8 cellular contexts compared by ENCODE assay signal in the genomic region with DNA sequence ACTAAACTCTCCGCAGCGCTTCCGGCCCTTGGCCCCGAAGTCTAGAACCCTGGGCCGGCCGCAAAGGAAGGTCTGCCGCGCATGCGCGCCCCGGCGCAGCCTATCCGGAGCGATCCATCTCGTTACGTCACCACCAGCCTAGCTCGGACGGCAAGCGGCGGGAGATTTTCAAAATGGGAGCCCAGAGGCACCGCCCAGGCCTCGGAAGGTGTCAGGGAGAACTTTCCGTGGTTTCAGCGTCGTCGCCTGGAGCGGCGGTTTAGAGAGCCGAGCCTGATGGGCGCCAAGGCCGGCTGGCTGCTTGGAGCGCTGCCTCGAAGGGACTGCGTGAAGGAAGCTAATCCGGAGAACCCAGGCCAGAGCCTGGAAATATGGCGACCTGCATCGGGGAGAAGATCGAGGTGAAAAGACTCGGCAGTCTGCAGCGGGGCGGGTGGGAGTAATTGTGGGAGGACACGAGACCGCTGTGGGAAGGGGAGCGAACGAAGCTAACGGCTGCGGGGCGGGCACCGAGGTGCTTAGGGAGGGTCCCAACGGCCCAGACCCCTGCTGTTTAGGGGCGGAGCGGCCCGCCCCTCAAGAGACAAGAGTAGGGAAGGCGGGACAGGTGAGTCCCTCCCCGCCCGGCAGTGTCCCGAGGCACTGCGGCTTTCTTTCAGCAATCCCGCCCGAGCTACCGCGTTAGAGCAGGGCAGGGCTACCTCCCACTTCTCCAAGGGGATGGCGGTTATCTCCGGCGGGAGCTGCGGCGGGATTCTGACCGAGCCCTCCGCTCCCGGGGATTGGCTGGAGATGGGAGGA. TPM values are rescaled to one million over a fixed set of nuclear protein-coding genes. Genes with fewer than 3 reads are reported as not detected.
DNase-seq lines count a peak whose midpoint lies in the region; ATAC-seq and TF ChIP-seq lines count a peak whose summit lies in the region.

A gene (plus strand): TSS at position 130 of the 801 bp plus-strand sequence. CDS start 242 bp downstream, at position 372.

- peak; percentile 97 for DNase-seq in GM10248 (ENCODE audit: extremely low spot score)
- DNase-seq in NCI-H1092 (lab: John Stamatoyannopoulos, UW), result peak; percentile 96
- peak; percentile 94 for DNase-seq in SK-N-SH
- peak; percentile 97 for DNase-seq in activated naive CD4-positive, alpha-beta T cell treated with anti-CD3 and anti-CD28 coated beads, Interleukin-2, amount 10 ng/mL, durations not matched to agents 7 days and 5 days
- peak; percentile 96 for DNase-seq in germinal center (ENCODE audit: low spot score)
- DNase-seq in substantia nigra (lab: John Stamatoyannopoulos, UW), result peak; percentile 46 to 95 (median 89)

- H3K79me2 ChIP-seq in SK-N-SH (ENCODE audit: insufficient read depth), result peaks cover 58% of the 10 kb centered on the region

- peak within 1 kb of the TSS; percentile 81 for H3K4me2 ChIP-seq in SK-N-SH

- no peak for TF ChIP-seq RAD21 in SK-N-SH (IDR thresholded peaks at IDR 0.05; ENCODE audit: low read length)

- peak within 1 kb of the TSS; percentile 97 for H3K9ac ChIP-seq in SK-N-SH

- H3K4me3 Mint-ChIP-seq in activated naive CD4-positive, alpha-beta T cell treated with anti-CD3 and anti-CD28 coated beads, Interleukin-2, amount 10 ng/mL, durations not matched to agents 7 days and 5 days, result peak within 1 kb of the TSS; percentile 91

- CTCF ChIA-PET in GM10248 (lab: Yijun Ruan, JAX) (interaction anchor here (0.8 to 2.3 kb wide), 5 partner anchors 8 to 84 kb away, joined by 3 to 6 read pairs (median 3); a partner anchor contains a TSS), SK-N-SH (lab: Yijun Ruan, JAX) (interaction anchor here (1.1 to 1.5 kb wide), 2 partner anchors 84 to 98 kb away, joined by 3 to 6 read pairs; a partner anchor contains a TSS)
- CTCF ChIA-PET in activated naive CD4-positive, alpha-beta T cell treated with anti-CD3 and anti-CD28 coated beads, Interleukin-2, amount 10 ng/mL, durations not matched to agents 7 days and 5 days (lab: Charles Lee), result interaction anchor here (0.6 kb wide), 1 partner anchor 185 kb away, joined by 3 read pairs; no protein-coding TSS in a partner anchor

- H3K4me1 Mint-ChIP-seq in activated naive CD4-positive, alpha-beta T cell treated with anti-CD3 and anti-CD28 coated beads, Interleukin-2, amount 10 ng/mL, durations not matched to agents 7 days and 5 days, result peaks cover 52% of the 10 kb centered on the region

- H3K36me3 ChIP-seq in SK-N-SH (replicated peaks in 1 of 2; ENCODE audit: control insufficient read depth in 1 of 2, insufficient read depth in 2 of 2, low read length in 1 of 2), result peaks cover 10 to 19% of the 10 kb centered on the region in 2 experiments
- H3K36me3 ChIP-seq in neutrophil, result peaks cover 4% of the 10 kb centered on the region

- under 1% methylated on average over 42 of the region's 70 CpGs for WGBS in SK-N-SH (ENCODE audit: low lambda C conversion rate)

- H3K27ac Mint-ChIP-seq in activated naive CD4-positive, alpha-beta T cell treated with anti-CD3 and anti-CD28 coated beads, Interleukin-2, amount 10 ng/mL, durations not matched to agents 7 days and 5 days, result peak within 1 kb of the TSS; percentile 95

- peaks cover 5% of the 10 kb centered on the region for H3K27me3 Mint-ChIP-seq in activated naive CD4-positive, alpha-beta T cell treated with anti-CD3 and anti-CD28 coated beads, Interleukin-2, amount 10 ng/mL, durations not matched to agents 7 days and 5 days

- peak within 1 kb of the TSS; percentile 98 for H2AFZ ChIP-seq in SK-N-SH (ENCODE audit: low read depth)

- POLR2A ChIA-PET in GM10248 (lab: Yijun Ruan, JAX), result interaction anchor here (1.1 kb wide), 1 partner anchor 11 kb away, joined by 3 read pairs; no protein-coding TSS in a partner anchor
- POLR2A ChIA-PET in SK-N-SH (lab: Yijun Ruan, JAX), result interaction anchor here (0.6 to 1.6 kb wide), 6 partner anchors 10 to 942 kb away, joined by 3 to 12 read pairs (median 6); a partner anchor contains a TSS

- H3K4me1 ChIP-seq in SK-N-SH (ENCODE audit: control insufficient read depth in 1 of 2, insufficient read depth in 2 of 2, low read depth in 1 of 2, low read length in 1 of 2), result peaks cover 0 to 5% of the 10 kb centered on the region in 2 experiments; a peak in 3 of 4 replicates
- H3K4me1 ChIP-seq in neutrophil (ENCODE audit: control insufficient read depth in 1 of 2, insufficient read depth in 1 of 2, low read depth in 1 of 2, low read length in 1 of 2), result peaks cover 11 to 14% of the 10 kb centered on the region in 2 experiments

- no peak for TF ChIP-seq EP300 in SK-N-SH (IDR thresholded peaks at IDR 0.05; ENCODE audit: borderline replicate concordance in 1 of 2, low read depth in 1 of 2, low read length in 1 of 2)

- no peak for TF ChIP-seq CTCF in GM10248 (IDR thresholded peaks at IDR 0.05; ENCODE audit: control extremely low read depth, extremely low read depth, low read depth, missing control alignments)
- TF ChIP-seq CTCF in SK-N-SH (IDR thresholded peaks at IDR 0.05), result no peak
- peak; percentile 18 for TF ChIP-seq CTCF in neutrophil (IDR thresholded peaks at IDR 0.05)

- no peaks in the 10 kb centered on the region for H3K9me2 ChIP-seq in SK-N-SH

- H3K27me3 ChIP-seq in SK-N-SH (ENCODE audit: insufficient read depth) (no peaks in the 10 kb centered on the region), neutrophil (no peaks in the 10 kb centered on the region)

- H3K36me3 Mint-ChIP-seq in activated naive CD4-positive, alpha-beta T cell treated with anti-CD3 and anti-CD28 coated beads, Interleukin-2, amount 10 ng/mL, durations not matched to agents 7 days and 5 days, result peaks cover 19% of the 10 kb centered on the region

- H3K27ac ChIP-seq in SK-N-SH (ENCODE audit: low read depth in 2 of 2, low read length in 1 of 2) (peak within 1 kb of the TSS; percentile 82 to 83), neutrophil (peak within 1 kb of the TSS; percentile 81), substantia nigra (ENCODE audit: low read depth, low read length, poor library complexity, severe bottlenecking) (peak within 1 kb of the TSS; percentile 67)

- peak; percentile 92 for ATAC-seq in HG02610 (IDR thresholded peaks at IDR 0.05; ENCODE audit: unreplicated experiment)

- no peaks in the 10 kb centered on the region for H3K9me3 ChIP-seq in SK-N-SH
- no peaks in the 10 kb centered on the region for H3K9me3 ChIP-seq in neutrophil

- no peaks in the 10 kb centered on the region for H3K9me3 Mint-ChIP-seq in activated naive CD4-positive, alpha-beta T cell treated with anti-CD3 and anti-CD28 coated beads, Interleukin-2, amount 10 ng/mL, durations not matched to agents 7 days and 5 days

- peak within 1 kb of the TSS; percentile 76 to 99 for H3K4me3 ChIP-seq in SK-N-SH (ENCODE audit: low read depth in 2 of 2, low read length in 1 of 2)
- H3K4me3 ChIP-seq in neutrophil (ENCODE audit: low read depth in 1 of 2, low read length in 1 of 2), result peak within 1 kb of the TSS; percentile 75 to 93

- no peaks in the 10 kb centered on the region for H4K20me1 ChIP-seq in SK-N-SH (ENCODE audit: insufficient read depth)

- H3F3A ChIP-seq in SK-N-SH (replicated peaks; ENCODE audit: insufficient read depth), result peaks cover under 1% of the 10 kb centered on the region

TF ChIP-seq in SK-N-SH, 30 proteins besides CTCF, POLR2A, EP300 and RAD21 (continues in another document):
- no peak for TF ChIP-seq EZH2phosphoT487 (IDR thresholded peaks at IDR 0.05; ENCODE audit: borderline replicate concordance, low read depth)
- TF ChIP-seq, protein P1, sequence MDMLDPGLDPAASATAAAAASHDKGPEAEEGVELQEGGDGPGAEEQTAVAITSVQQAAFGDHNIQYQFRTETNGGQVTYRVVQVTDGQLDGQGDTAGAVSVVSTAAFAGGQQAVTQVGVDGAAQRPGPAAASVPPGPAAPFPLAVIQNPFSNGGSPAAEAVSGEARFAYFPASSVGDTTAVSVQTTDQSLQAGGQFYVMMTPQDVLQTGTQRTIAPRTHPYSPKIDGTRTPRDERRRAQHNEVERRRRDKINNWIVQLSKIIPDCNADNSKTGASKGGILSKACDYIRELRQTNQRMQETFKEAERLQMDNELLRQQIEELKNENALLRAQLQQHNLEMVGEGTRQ (IDR thresholded peaks at IDR 0.05; ENCODE audit: borderline replicate concordance, low read depth, low read length), result no peak
- TF ChIP-seq RFX5 (IDR thresholded peaks at IDR 0.05; ENCODE audit: low read length), result peak; percentile 93
- no peak for TF ChIP-seq SMC3 (IDR thresholded peaks at IDR 0.05; ENCODE audit: low read depth, low read length)
- TF ChIP-seq, protein P2, sequence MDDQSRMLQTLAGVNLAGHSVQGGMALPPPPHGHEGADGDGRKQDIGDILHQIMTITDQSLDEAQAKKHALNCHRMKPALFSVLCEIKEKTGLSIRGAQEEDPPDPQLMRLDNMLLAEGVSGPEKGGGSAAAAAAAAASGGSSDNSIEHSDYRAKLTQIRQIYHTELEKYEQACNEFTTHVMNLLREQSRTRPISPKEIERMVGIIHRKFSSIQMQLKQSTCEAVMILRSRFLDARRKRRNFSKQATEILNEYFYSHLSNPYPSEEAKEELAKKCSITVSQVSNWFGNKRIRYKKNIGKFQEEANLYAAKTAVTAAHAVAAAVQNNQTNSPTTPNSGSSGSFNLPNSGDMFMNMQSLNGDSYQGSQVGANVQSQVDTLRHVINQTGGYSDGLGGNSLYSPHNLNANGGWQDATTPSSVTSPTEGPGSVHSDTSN (IDR thresholded peaks at IDR 0.05), result 0 out of 2 replicates have a peak, but pooled peaks have one; percentile 13
- TF ChIP-seq, protein P3, sequence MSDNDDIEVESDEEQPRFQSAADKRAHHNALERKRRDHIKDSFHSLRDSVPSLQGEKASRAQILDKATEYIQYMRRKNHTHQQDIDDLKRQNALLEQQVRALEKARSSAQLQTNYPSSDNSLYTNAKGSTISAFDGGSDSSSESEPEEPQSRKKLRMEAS (IDR thresholded peaks at IDR 0.05; ENCODE audit: low read depth), result peak; percentile 55
- TF ChIP-seq SIN3A (IDR thresholded peaks at IDR 0.05; ENCODE audit: borderline replicate concordance, low read depth, low read length), result peak; percentile 97
- peak; percentile 55 for TF ChIP-seq POLR2AphosphoS5 (IDR thresholded peaks at IDR 0.05; ENCODE audit: low read depth, low read length)

RNA-seq across cellular contexts. Expression of the gene that starts here (rescaled TPM):
- 10.3 and 10.5 TPM in 2 replicates for polyA plus RNA-seq in SK-N-SH (2012; rRNA removed)
- 8.9 and 9.1 TPM in 2 replicates for polyA plus RNA-seq in SK-N-SH (2012; cell fraction: cytosol; rRNA removed)
- polyA plus RNA-seq in SK-N-SH (2012; cell fraction: nucleus; rRNA removed), result 12.2 and 24.4 TPM in 2 replicates

Comparison
In these comparisons a context has a peak if more than half of its experiments do, and no peak if none do; other contexts are left out.
1. Peak in every context shown above with its lines: DNase-seq, ATAC-seq, H3K4me3 ChIP-seq and H3K27ac ChIP-seq.